Comparison of ENCODE assay signal across 10 cellular contexts in genomic region chr7:54888736-54889082, GRCh38.
DNase-seq lines count a peak whose midpoint lies in the region; ATAC-seq and TF ChIP-seq lines count a peak whose summit lies in the region.
"Had no signal": no experiment of that assay in that cellular context is flagged by ENCODE, and none has a peak within 500 bp of the region (broad histone marks: within the 10 kb centered on the region; RNA-seq: fewer than 3 reads in every experiment).

No MANE protein-coding gene starts in this region.

- 11 to 15% methylated on average over 12 of the region's 12 CpGs for WGBS in aorta, 2 donors

- no peaks in the 10 kb centered on the region for H3K36me3 ChIP-seq in iPS-18a (ENCODE audit: control insufficient read depth, low read depth, low read length)
- no peaks in the 10 kb centered on the region for H3K36me3 ChIP-seq in rectal smooth muscle tissue (ENCODE audit: control insufficient read depth, insufficient read depth, low read length)
- no peaks in the 10 kb centered on the region for H3K36me3 ChIP-seq in aorta (ENCODE audit: control insufficient read depth in 1 of 2, insufficient read depth in 2 of 2, low read length in 1 of 2)
- no peaks in the 10 kb centered on the region for H3K36me3 ChIP-seq in naive thymus-derived CD4-positive, alpha-beta T cell (ENCODE audit: control insufficient read depth in 2 of 3, insufficient read depth in 3 of 3, low read length in 3 of 3)

- POLR2A ChIA-PET in naive thymus-derived CD4-positive, alpha-beta T cell (lab: Charles Lee): no interaction called here

- no peak for ATAC-seq in aorta (ENCODE audit: low FRiP score)
- ATAC-seq in HG03565 (IDR thresholded peaks at IDR 0.05; ENCODE audit: unreplicated experiment): no peak
- ATAC-seq in naive thymus-derived CD4-positive, alpha-beta T cell: no peak

- H3K36me3 Mint-ChIP-seq in naive thymus-derived CD4-positive, alpha-beta T cell: no peaks in the 10 kb centered on the region

- H3K9me3 Mint-ChIP-seq in naive thymus-derived CD4-positive, alpha-beta T cell: peaks cover 0 to 2% (median 0%) of the 10 kb centered on the region in 11 donors
- H3K9me3 Mint-ChIP-seq: dendritic cell treated with granulocyte-macrophage colony-stimulating factor and Interleukin-4, amounts not matched to agents 40 ng/mL and 50 ng/mL, for 4 days had no signal

- no peaks in the 10 kb centered on the region for H3K4me1 Mint-ChIP-seq in naive thymus-derived CD4-positive, alpha-beta T cell

- H3K4me3 ChIP-seq in cardiac fibroblast (replicated peaks in 1 of 2; ENCODE audit: low read depth in 2 of 2, low read length in 2 of 2) (peak overlapping the region; percentile 43 to 44), iPS-18a (ENCODE audit: low read length) (peak overlapping the region; percentile 57), rectal smooth muscle tissue (ENCODE audit: low read length) (peak overlapping the region; percentile 22), aorta (ENCODE audit: low read length in 2 of 2) (no peak overlapping the region)
- no peak overlapping the region for H3K4me3 ChIP-seq in naive thymus-derived CD4-positive, alpha-beta T cell (ENCODE audit: low read length)

- H3K27ac Mint-ChIP-seq in naive thymus-derived CD4-positive, alpha-beta T cell: no peak overlapping the region
- H3K27ac Mint-ChIP-seq: dendritic cell treated with granulocyte-macrophage colony-stimulating factor and Interleukin-4, amounts not matched to agents 40 ng/mL and 50 ng/mL, for 4 days had no signal

- peak overlapping the region; percentile 28 for H3K9ac ChIP-seq in iPS-18a (ENCODE audit: low read length)
- H3K9ac ChIP-seq in rectal smooth muscle tissue (ENCODE audit: low read length): no peak overlapping the region

- CTCF ChIA-PET in naive thymus-derived CD4-positive, alpha-beta T cell (lab: Charles Lee): no interaction called here

- H3K4me1 ChIP-seq in iPS-18a (ENCODE audit: control insufficient read depth, low read depth, low read length) (peaks cover 4% of the 10 kb centered on the region), rectal smooth muscle tissue (ENCODE audit: control insufficient read depth, insufficient read depth, low read length) (peaks cover 3% of the 10 kb centered on the region), aorta (ENCODE audit: control insufficient read depth in 1 of 2, insufficient read depth in 2 of 2, low read length in 2 of 2) (no peaks in the 10 kb centered on the region)
- H3K4me1 ChIP-seq in naive thymus-derived CD4-positive, alpha-beta T cell (ENCODE audit: control insufficient read depth in 2 of 2, insufficient read depth in 2 of 2, low read length in 2 of 2): no peaks in the 10 kb centered on the region

- TF ChIP-seq CTCF in cardiac fibroblast (IDR thresholded peaks at IDR 0.05; ENCODE audit: low read depth, low read length): no peak

- H3K9me3 ChIP-seq in iPS-18a (ENCODE audit: control insufficient read depth, low read depth, low read length) (no peaks in the 10 kb centered on the region), aorta (ENCODE audit: control insufficient read depth, low read length) (no peaks in the 10 kb centered on the region)
- H3K9me3 ChIP-seq in naive thymus-derived CD4-positive, alpha-beta T cell (ENCODE audit: control insufficient read depth in 2 of 3, low read length in 3 of 3): no peaks in the 10 kb centered on the region

- no peak overlapping the region for H3K4me3 Mint-ChIP-seq in naive thymus-derived CD4-positive, alpha-beta T cell
- H3K4me3 Mint-ChIP-seq: dendritic cell treated with granulocyte-macrophage colony-stimulating factor and Interleukin-4, amounts not matched to agents 40 ng/mL and 50 ng/mL, for 4 days had no signal

- H3K27me3 ChIP-seq in iPS-18a (ENCODE audit: control insufficient read depth, insufficient read depth, low read length) (peaks cover 17% of the 10 kb centered on the region), rectal smooth muscle tissue (ENCODE audit: control insufficient read depth, insufficient read depth, low read length) (no peaks in the 10 kb centered on the region), aorta (ENCODE audit: control insufficient read depth in 1 of 2, insufficient read depth in 2 of 2, low read length in 1 of 2) (no peaks in the 10 kb centered on the region)
- H3K27me3 ChIP-seq in naive thymus-derived CD4-positive, alpha-beta T cell (ENCODE audit: control insufficient read depth in 2 of 2, insufficient read depth in 2 of 2, low read length in 2 of 2): no peaks in the 10 kb centered on the region

- H3K27ac ChIP-seq in iPS-18a (ENCODE audit: low read length) (no peak overlapping the region), rectal smooth muscle tissue (ENCODE audit: low read depth, low read length) (no peak overlapping the region), aorta (ENCODE audit: low read depth in 1 of 2, low read length in 2 of 2) (no peak overlapping the region)
- H3K27ac ChIP-seq in naive thymus-derived CD4-positive, alpha-beta T cell (ENCODE audit: low read depth, low read length): no peak overlapping the region

- intact Hi-C loops in aorta (cut with DNase I): no loop called here
- intact Hi-C loops in naive thymus-derived CD4-positive, alpha-beta T cell (cut with micrococcal nuclease): no loop called here

- H3K27me3 Mint-ChIP-seq in naive thymus-derived CD4-positive, alpha-beta T cell: peaks cover 13 to 48% (median 28%) of the 10 kb centered on the region in 5 donors

- DNase-seq in GM03348 (ENCODE audit: low spot score): peak; percentile 15
- no peak for DNase-seq in cardiac fibroblast (ENCODE audit: low read depth in 2 of 2)
- no peak for DNase-seq in aorta
- no peak for DNase-seq in naive thymus-derived CD4-positive, alpha-beta T cell
- no peak for DNase-seq in DMS79 (lab: John Stamatoyannopoulos, UW)
- DNase-seq: MM.1S had no signal

Comparison
In these comparisons a context has a peak if more than half of its experiments do, and no peak if none do; other contexts are left out.
1. H3K4me3 ChIP-seq: peak in cardiac fibroblast (2 of 2), iPS-18a (single experiment) and rectal smooth muscle tissue (single experiment); none in aorta (0 of 2) and naive thymus-derived CD4-positive, alpha-beta T cell (single experiment).